In genomic region chr2:42115588-42115987, GRCh38 we compare ENCODE assay signal across 26 cellular contexts. TPM values are rescaled to one million over a fixed set of nuclear protein-coding genes. Genes with fewer than 3 reads are reported as not detected.
DNase-seq lines count a peak whose midpoint lies in the region; ATAC-seq and TF ChIP-seq lines count a peak whose summit lies in the region.
"Had no signal": no experiment of that assay in that cellular context is flagged by ENCODE, and none has a peak within 500 bp of the region (broad histone marks: within the 10 kb centered on the region; RNA-seq: fewer than 3 reads in every experiment).

No MANE protein-coding gene starts in this region.

- H3K27me3 ChIP-seq in CD4-positive, CD25-positive, alpha-beta regulatory T cell (ENCODE audit: control insufficient read depth, insufficient read depth, low read length), result no peaks in the 10 kb centered on the region
- no peaks in the 10 kb centered on the region for H3K27me3 ChIP-seq in endodermal cell (ENCODE audit: control insufficient read depth, insufficient read depth, low read length, poor library complexity, severe bottlenecking)
- H3K27me3 ChIP-seq: BE2C had no signal

- no peak for TF ChIP-seq CTCF in endodermal cell (conservative IDR thresholded peaks at IDR 0.05)

- no peak for DNase-seq in CD4-positive, CD25-positive, alpha-beta regulatory T cell
- DNase-seq in T-helper 17 cell, result no peak
- DNase-seq in endodermal cell, result peak; percentile 11
- no peak for DNase-seq in naive thymus-derived CD8-positive, alpha-beta T cell
- DNase-seq in NCI-H510A (lab: John Stamatoyannopoulos, UW), result no peak
- no peak for DNase-seq in COLO668 (lab: John Stamatoyannopoulos, UW; ENCODE audit: unreplicated experiment)
- no peak for DNase-seq in HEK293T (ENCODE audit: extremely low spot score)
- DNase-seq: 8988T, ACHN, BE2C, COR-L47, Kasumi-1, MV-4-11, NCI-H1105 treated with DMSO at 0.1 percent for 48 hours, NCI-H146, NCI-H1930, NCI-H2107, NCI-H526, NCI-H82, PC-9, RPMI8226, SHP77 had no signal

- H3K9me3 ChIP-seq in CD4-positive, CD25-positive, alpha-beta regulatory T cell (ENCODE audit: control insufficient read depth in 2 of 2, low read length in 2 of 2), result no peaks in the 10 kb centered on the region
- H3K9me3 ChIP-seq in T-helper 17 cell (ENCODE audit: control insufficient read depth, low read length, poor library complexity, severe bottlenecking) (no peaks in the 10 kb centered on the region), endodermal cell (ENCODE audit: control insufficient read depth, low read length) (no peaks in the 10 kb centered on the region)
- H3K9me3 ChIP-seq: BE2C had no signal

- ATAC-seq in CD4-positive, CD25-positive, alpha-beta regulatory T cell (ENCODE audit: low read depth in 2 of 2), result no peak
- ATAC-seq in T-helper 17 cell (no peak), GM18498 (IDR thresholded peaks at IDR 0.05; ENCODE audit: unreplicated experiment) (no peak)
- ATAC-seq in naive thymus-derived CD8-positive, alpha-beta T cell, result no peak
- ATAC-seq: GM12878, HCT116 had no signal

- H3K4me3 Mint-ChIP-seq in CD4-positive, CD25-positive, alpha-beta regulatory T cell, result no peak overlapping the region
- H3K4me3 Mint-ChIP-seq in T-helper 17 cell, result no peak overlapping the region
- no peak overlapping the region for H3K4me3 Mint-ChIP-seq in endodermal cell
- no peak overlapping the region for H3K4me3 Mint-ChIP-seq in naive thymus-derived CD8-positive, alpha-beta T cell
- H3K4me3 Mint-ChIP-seq: CD14-positive monocyte had no signal

- CTCF ChIA-PET in HEK293T (lab: Yijun Ruan, JAX), result interaction anchor here (0.6 kb wide), 1 partner anchor 1272 kb away, joined by 3 read pairs; no protein-coding TSS in a partner anchor

- peak overlapping the region in 2 of 3 donors; percentile 53 to 57 for H3K27ac Mint-ChIP-seq in CD4-positive, CD25-positive, alpha-beta regulatory T cell
- H3K27ac Mint-ChIP-seq in T-helper 17 cell (peak overlapping the region; percentile 87), endodermal cell (no peak overlapping the region)
- H3K27ac Mint-ChIP-seq in naive thymus-derived CD8-positive, alpha-beta T cell, result peak overlapping the region in 6 of 10 donors; percentile 2 to 67 (median 26)

- POLR2A ChIA-PET in naive thymus-derived CD8-positive, alpha-beta T cell (lab: Charles Lee), result interaction anchor here (0.7 to 7.3 kb wide), 4 partner anchors 10 to 81 kb away, joined by 3 to 63 read pairs (median 24); no protein-coding TSS in a partner anchor
- POLR2A ChIA-PET in HEK293T (lab: Yijun Ruan, JAX), result no interaction called here

- peaks cover 3% of the 10 kb centered on the region for H3K36me3 Mint-ChIP-seq in CD4-positive, CD25-positive, alpha-beta regulatory T cell
- H3K36me3 Mint-ChIP-seq in T-helper 17 cell (ENCODE audit: low read depth) (peaks cover 3% of the 10 kb centered on the region), endodermal cell (ENCODE audit: low read depth) (no peaks in the 10 kb centered on the region)
- no peaks in the 10 kb centered on the region for H3K36me3 Mint-ChIP-seq in naive thymus-derived CD8-positive, alpha-beta T cell

- H3K36me3 ChIP-seq in CD4-positive, CD25-positive, alpha-beta regulatory T cell (ENCODE audit: control insufficient read depth, insufficient read depth, low read length), result no peaks in the 10 kb centered on the region
- no peaks in the 10 kb centered on the region for H3K36me3 ChIP-seq in endodermal cell (ENCODE audit: control insufficient read depth, insufficient read depth, low read length)
- H3K36me3 ChIP-seq: BE2C had no signal

- WGBS in endodermal cell (ENCODE audit: insufficient coverage in 1 of 2, insufficient read length in 1 of 2), 2 experiments, result 94 to 97% methylated on average over 2 to 4 of the region's 4 CpGs

- no peaks in the 10 kb centered on the region for H3K27me3 Mint-ChIP-seq in CD4-positive, CD25-positive, alpha-beta regulatory T cell
- H3K27me3 Mint-ChIP-seq in T-helper 17 cell (no peaks in the 10 kb centered on the region), endodermal cell (ENCODE audit: insufficient read depth) (no peaks in the 10 kb centered on the region)
- no peaks in the 10 kb centered on the region for H3K27me3 Mint-ChIP-seq in naive thymus-derived CD8-positive, alpha-beta T cell

- H3K4me1 Mint-ChIP-seq in CD4-positive, CD25-positive, alpha-beta regulatory T cell, result peaks cover 24 to 63% (median 49%) of the 10 kb centered on the region in 4 donors
- H3K4me1 Mint-ChIP-seq in T-helper 17 cell, result peaks cover 38% of the 10 kb centered on the region
- peaks cover 7% of the 10 kb centered on the region for H3K4me1 Mint-ChIP-seq in endodermal cell
- peaks cover 22 to 74% (median 59%) of the 10 kb centered on the region in 4 donors for H3K4me1 Mint-ChIP-seq in naive thymus-derived CD8-positive, alpha-beta T cell

- H3K27ac ChIP-seq in CD4-positive, CD25-positive, alpha-beta regulatory T cell (ENCODE audit: insufficient read depth, low read length, poor library complexity, severe bottlenecking), result no peak overlapping the region
- no peak overlapping the region for H3K27ac ChIP-seq in endodermal cell (ENCODE audit: low read depth, low read length)
- H3K27ac ChIP-seq: PC-9 had no signal

- H3K9ac ChIP-seq in endodermal cell (ENCODE audit: extremely low read depth, low read length, poor library complexity, severe bottlenecking), result no peak overlapping the region

- H3K4me3 ChIP-seq in CD4-positive, CD25-positive, alpha-beta regulatory T cell (ENCODE audit: low read depth, low read length), result no peak overlapping the region
- H3K4me3 ChIP-seq in endodermal cell (ENCODE audit: low read length), result no peak overlapping the region
- H3K4me3 ChIP-seq: GM12878, PC-9 had no signal

- peaks cover 0 to 2% (median 0%) of the 10 kb centered on the region in 7 donors for H3K9me3 Mint-ChIP-seq in CD4-positive, CD25-positive, alpha-beta regulatory T cell
- no peaks in the 10 kb centered on the region for H3K9me3 Mint-ChIP-seq in endodermal cell
- no peaks in the 10 kb centered on the region for H3K9me3 Mint-ChIP-seq in naive thymus-derived CD8-positive, alpha-beta T cell
- H3K9me3 Mint-ChIP-seq: CD14-positive monocyte had no signal

- H3K4me1 ChIP-seq in CD4-positive, CD25-positive, alpha-beta regulatory T cell (ENCODE audit: control insufficient read depth, insufficient read depth, low read length, poor library complexity, severe bottlenecking), result peaks cover 28% of the 10 kb centered on the region
- peaks cover 4% of the 10 kb centered on the region for H3K4me1 ChIP-seq in endodermal cell (ENCODE audit: control insufficient read depth, insufficient read depth, low read length)

TF ChIP-seq in HEK293T, 16 proteins besides CTCF, POLR2A, EP300 and RAD21:
- TF ChIP-seq FOXM1 (IDR thresholded peaks at IDR 0.05; ENCODE audit: borderline replicate concordance) (no peak), ZNF384 (IDR thresholded peaks at IDR 0.05) (no peak), PKNOX1 (IDR thresholded peaks at IDR 0.05) (no peak), FOXA1 (IDR thresholded peaks at IDR 0.05) (no peak), HDGF (IDR thresholded peaks at IDR 0.05; ENCODE audit: borderline replicate concordance) (no peak), LEF1 (IDR thresholded peaks at IDR 0.05; ENCODE audit: borderline replicate concordance) (no peak), ARNT (IDR thresholded peaks at IDR 0.05) (no peak), SUZ12 (IDR thresholded peaks at IDR 0.05) (no peak), L3MBTL2 (conservative IDR thresholded peaks at IDR 0.05) (no peak), FOXK2 (IDR thresholded peaks at IDR 0.05) (no peak), NFRKB (IDR thresholded peaks at IDR 0.05) (no peak), TARDBP (IDR thresholded peaks at IDR 0.05) (no peak), CTBP1 (IDR thresholded peaks at IDR 0.05; ENCODE audit: borderline replicate concordance) (no peak), SP1 (IDR thresholded peaks at IDR 0.05) (no peak), ELF4 (IDR thresholded peaks at IDR 0.05) (no peak), BHLHE40 (IDR thresholded peaks at IDR 0.05; ENCODE audit: borderline replicate concordance) (no peak)

RNA-seq across cellular contexts. Expression of gene EML4, which starts 53.6 kb away (rescaled TPM):
- total RNA-seq in CD4-positive, CD25-positive, alpha-beta regulatory T cell, result 293 TPM
- polyA plus RNA-seq in CD4-positive, CD25-positive, alpha-beta regulatory T cell, result 10 to 100 TPM; 83.7 to 92.7 (median 89.7) TPM
- 100 to 1,000 TPM; 292 to 348 TPM for total RNA-seq in T-helper 17 cell
- total RNA-seq in endodermal cell, result 10 to 100 TPM; 84.6 to 90.9 TPM
- 63.3 TPM for polyA plus RNA-seq in endodermal cell (2013, experiment 1 of 2)
- 67.9 TPM for polyA plus RNA-seq in endodermal cell (2013, experiment 2 of 2)
- 100 to 1,000 TPM; 108 to 111 TPM for total RNA-seq in naive thymus-derived CD8-positive, alpha-beta T cell
- 10 to 100 TPM; 37.8 to 48.1 (median 44.7) TPM for polyA plus RNA-seq in naive thymus-derived CD8-positive, alpha-beta T cell
